17 cellular contexts compared by ENCODE assay signal in genomic region chr13:73258396-73258795, GRCh38.
DNase-seq lines count a peak whose midpoint lies in the region; ATAC-seq and TF ChIP-seq lines count a peak whose summit lies in the region.
"Had no signal": no experiment of that assay in that cellular context is flagged by ENCODE, and none has a peak within 500 bp of the region (broad histone marks: within the 10 kb centered on the region; RNA-seq: fewer than 3 reads in every experiment).

No MANE protein-coding gene starts in this region.

- H3K4me2 ChIP-seq in mesenchymal stem cell (ENCODE audit: low read length, poor library complexity, severe bottlenecking), result no peak overlapping the region

- H3K18ac ChIP-seq in mesenchymal stem cell (ENCODE audit: low read depth in 1 of 2, low read length in 2 of 2), result no peak overlapping the region

- no peak overlapping the region for H2BK15ac ChIP-seq in mesenchymal stem cell (ENCODE audit: low read depth, poor library complexity, severe bottlenecking)

- H4K8ac ChIP-seq in mesenchymal stem cell (ENCODE audit: low read length), result no peak overlapping the region

- no peak for TF ChIP-seq EP300 in transverse colon (IDR thresholded peaks at IDR 0.05; ENCODE audit: low read depth)

- H3K4me3 Mint-ChIP-seq in HFFc6, result peak overlapping the region; percentile 40; the same call in 1 of the 2 replicates
- no peak overlapping the region for H3K4me3 Mint-ChIP-seq in CD8-positive, alpha-beta T cell
- H3K4me3 Mint-ChIP-seq: CD4-positive, CD25-positive, alpha-beta regulatory T cell; H9 had no signal

- 84% methylated on average over 4 of the region's 4 CpGs for WGBS in mesenchymal stem cell
- 71% methylated on average over 4 of the region's 4 CpGs; no CpG with 5 or more reads in 1 of the 2 donors for WGBS in transverse colon (ENCODE audit: low coverage in 1 of 2), 2 donors

- no peaks in the 10 kb centered on the region for H3K27me3 ChIP-seq in mesenchymal stem cell (ENCODE audit: control insufficient read depth in 1 of 2, insufficient read depth in 1 of 2, low read length in 2 of 2)
- no peaks in the 10 kb centered on the region for H3K27me3 ChIP-seq in transverse colon
- no peaks in the 10 kb centered on the region for H3K27me3 ChIP-seq in CD8-positive, alpha-beta T cell (ENCODE audit: insufficient read depth, low read length)

- in situ Hi-C loops in transverse colon (cut with MboI; ENCODE audit: low pct_ligation_motif_present in 1 of 4, low pct_unique_long_range_greater_than_20kb in 1 of 4, low sequenced_read_pairs in 3 of 4), result no loop called here

- no peaks in the 10 kb centered on the region for H3K4me1 ChIP-seq in mesenchymal stem cell (ENCODE audit: control insufficient read depth, insufficient read depth, low read depth, low read length)
- peaks cover 0 to 7% (median 0%) of the 10 kb centered on the region in 4 donors for H3K4me1 ChIP-seq in transverse colon
- H3K4me1 ChIP-seq in CD8-positive, alpha-beta T cell (ENCODE audit: insufficient read depth, low read length), result no peaks in the 10 kb centered on the region

- no peak overlapping the region for H2AK5ac ChIP-seq in mesenchymal stem cell (ENCODE audit: low read length, severe bottlenecking)

- no peak overlapping the region for H2BK5ac ChIP-seq in mesenchymal stem cell (ENCODE audit: low read depth, low read length, poor library complexity, severe bottlenecking)

- H3K9me3 ChIP-seq in mesenchymal stem cell (ENCODE audit: control insufficient read depth, low read length) (peaks cover 3% of the 10 kb centered on the region), transverse colon (no peaks in the 10 kb centered on the region)
- no peaks in the 10 kb centered on the region for H3K9me3 ChIP-seq in CD8-positive, alpha-beta T cell (ENCODE audit: low read length)

- no peak for ATAC-seq in GM21717 (IDR thresholded peaks at IDR 0.05; ENCODE audit: unreplicated experiment)
- no peak for ATAC-seq in GM19452 (IDR thresholded peaks at IDR 0.05; ENCODE audit: unreplicated experiment)
- ATAC-seq in CD8-positive, alpha-beta T cell, result no peak
- ATAC-seq: Panc1 had no signal

- peaks cover 43% of the 10 kb centered on the region for H3K4me1 Mint-ChIP-seq in HFFc6 (ENCODE audit: low read depth)
- H3K4me1 Mint-ChIP-seq in CD8-positive, alpha-beta T cell (ENCODE audit: low read depth), result no peaks in the 10 kb centered on the region
- H3K4me1 Mint-ChIP-seq: CD4-positive, CD25-positive, alpha-beta regulatory T cell had no signal

- H3K27ac Mint-ChIP-seq in HFFc6, result no peak overlapping the region
- no peak overlapping the region for H3K27ac Mint-ChIP-seq in CD8-positive, alpha-beta T cell

- TF ChIP-seq POLR2A in transverse colon (IDR thresholded peaks at IDR 0.05), result no peak

- H3K9ac ChIP-seq in mesenchymal stem cell (ENCODE audit: low read length), result no peak overlapping the region

- H3K9me3 Mint-ChIP-seq in HFFc6, result no peaks in the 10 kb centered on the region
- no peaks in the 10 kb centered on the region for H3K9me3 Mint-ChIP-seq in CD8-positive, alpha-beta T cell
- H3K9me3 Mint-ChIP-seq: H9 had no signal

- H3K4ac ChIP-seq in mesenchymal stem cell (ENCODE audit: low read depth in 1 of 2, low read length in 2 of 2), result no peak overlapping the region

- CTCF ChIA-PET in CD8-positive, alpha-beta T cell (lab: Charles Lee), result no interaction called here

- H3K23ac ChIP-seq in mesenchymal stem cell (ENCODE audit: low read length in 2 of 2), result no peak overlapping the region

- H3K27ac ChIP-seq in mesenchymal stem cell (ENCODE audit: low read length, poor library complexity, severe bottlenecking) (no peak overlapping the region), transverse colon (peak overlapping the region; percentile 31 to 62 (median 33))
- no peak overlapping the region for H3K27ac ChIP-seq in CD8-positive, alpha-beta T cell (ENCODE audit: low read depth, low read length)

- H3K14ac ChIP-seq in mesenchymal stem cell (ENCODE audit: low read length in 2 of 2), result no peak overlapping the region

- intact Hi-C loops in transverse colon (cut with DNase I; ENCODE audit: low total_unique reads), result no loop called here
- intact Hi-C loops in CD8-positive, alpha-beta T cell (cut with DNase I, micrococcal nuclease), result no loop called here

- H3K36me3 Mint-ChIP-seq in HFFc6 (ENCODE audit: low read depth), result no peaks in the 10 kb centered on the region
- H3K36me3 Mint-ChIP-seq in CD8-positive, alpha-beta T cell, result no peaks in the 10 kb centered on the region
- H3K36me3 Mint-ChIP-seq: CD4-positive, CD25-positive, alpha-beta regulatory T cell had no signal

- H3K79me1 ChIP-seq in mesenchymal stem cell (replicated peaks; ENCODE audit: low read length, poor library complexity, severe bottlenecking), result no peaks in the 10 kb centered on the region

- H2AFZ ChIP-seq in mesenchymal stem cell (ENCODE audit: low read depth, low read length), result no peak overlapping the region

- no peak overlapping the region for H2BK12ac ChIP-seq in mesenchymal stem cell (ENCODE audit: low read length in 2 of 2)

- H3K4me3 ChIP-seq in cardiac fibroblast (replicated peaks in 1 of 2; ENCODE audit: low read depth in 2 of 2, low read length in 2 of 2) (no peak overlapping the region), mesenchymal stem cell (ENCODE audit: insufficient read depth in 1 of 2, low read depth in 1 of 2, low read length in 2 of 2) (no peak overlapping the region), transverse colon (no peak overlapping the region)
- no peak overlapping the region for H3K4me3 ChIP-seq in CD8-positive, alpha-beta T cell (ENCODE audit: low read depth, low read length)

- DNase-seq in HFFc6 (no peak), cardiac fibroblast (ENCODE audit: low read depth in 2 of 2) (peak; percentile 27 to 55), mesenchymal stem cell (peak; percentile 30), transverse colon (no peak)
- DNase-seq in CD8-positive, alpha-beta T cell, result no peak
- DNase-seq: Calu3; CD4-positive, CD25-positive, alpha-beta regulatory T cell; DMS53; H9; KG1; NCI-H1048; NCI-H1436 treated with DMSO at 0.1 percent for 48 hours; NCI-H2081; NCI-H510A treated with DMSO at 0.1 percent for 48 hours had no signal

- TF ChIP-seq CTCF in HFFc6 (IDR thresholded peaks at IDR 0.05) (no peak), cardiac fibroblast (IDR thresholded peaks at IDR 0.05; ENCODE audit: low read depth, low read length) (no peak), transverse colon (IDR thresholded peaks at IDR 0.05) (no peak)
- no peak for TF ChIP-seq CTCF in CD8-positive, alpha-beta T cell (IDR thresholded peaks at IDR 0.05)

- H4K91ac ChIP-seq in mesenchymal stem cell (ENCODE audit: low read length), result no peak overlapping the region

- no peak overlapping the region for H2BK120ac ChIP-seq in mesenchymal stem cell (ENCODE audit: low read depth, low read length)

- POLR2A ChIA-PET in CD8-positive, alpha-beta T cell (lab: Charles Lee), result no interaction called here

- H3K36me3 ChIP-seq in mesenchymal stem cell (ENCODE audit: control insufficient read depth in 1 of 2, insufficient read depth in 2 of 2, low read depth in 1 of 2, low read length in 2 of 2) (no peaks in the 10 kb centered on the region), transverse colon (no peaks in the 10 kb centered on the region)
- no peaks in the 10 kb centered on the region for H3K36me3 ChIP-seq in CD8-positive, alpha-beta T cell (ENCODE audit: insufficient read depth, low read length)

- H3K27me3 Mint-ChIP-seq in HFFc6 (ENCODE audit: insufficient read depth), result no peaks in the 10 kb centered on the region
- H3K27me3 Mint-ChIP-seq in CD8-positive, alpha-beta T cell (ENCODE audit: low read depth), result no peaks in the 10 kb centered on the region
- H3K27me3 Mint-ChIP-seq: CD4-positive, CD25-positive, alpha-beta regulatory T cell had no signal

Comparison
In these comparisons a context has a peak if more than half of its experiments do, and no peak if none do; other contexts are left out.
1. DNase-seq: peak in cardiac fibroblast (2 of 2) and mesenchymal stem cell (single experiment); none in HFFc6 (single experiment), transverse colon (single experiment) and CD8-positive, alpha-beta T cell (0 of 7).
2. H3K27ac ChIP-seq: peak in transverse colon (4 of 4); none in mesenchymal stem cell (single experiment) and CD8-positive, alpha-beta T cell (single experiment).